ENCODE assay signal across 20 cellular contexts in genomic region chr9:93962041-93962440, GRCh38. TPM values are rescaled to one million over a fixed set of nuclear protein-coding genes. Genes with fewer than 3 reads are reported as not detected.
"Had no signal": no experiment of that assay in that cellular context is flagged by ENCODE, and none has a peak within 500 bp of the region (broad histone marks: within the 10 kb centered on the region; RNA-seq: fewer than 3 reads in every experiment).

No MANE protein-coding gene starts in this region.

- H3K4me1 ChIP-seq: foreskin keratinocyte had no signal

- H3K27ac Mint-ChIP-seq: immature natural killer cell, nephron, progenitor cell of endocrine pancreas had no signal

- DNase-seq: activated CD4-positive, alpha-beta T cell treated with anti-CD3 and anti-CD28 coated beads, Interleukin-2, amount 50 U/mL, for 4 hours; activated CD4-positive, CD25-positive, alpha-beta regulatory T cell treated with anti-CD3 and anti-CD28 coated beads, Interleukin-2, amount 50 U/mL, for 72 hours; activated naive CD4-positive, alpha-beta T cell treated with anti-CD3 and anti-CD28 coated beads, Interleukin-2, amount 50 U/mL, for 16 hours; activated T-cell treated with anti-CD3 and anti-CD28 coated beads for 4 hours; body of pancreas; foreskin keratinocyte; immature natural killer cell; stimulated activated CD4-positive, alpha-beta T cell treated with anti-CD3 and anti-CD28 coated beads, Interleukin-4, amount 100 ng/mL, for 24 hours; stimulated activated naive CD8-positive, alpha-beta T cell treated with anti-CD3 and anti-CD28 coated beads, Interleukin-15, Interleukin-2, amounts not matched to agents 100 U/mL and 50 U/mL, for 24 hours; T-helper 1 cell; T1000; testis; upper lobe of left lung had no signal

- H3K36me3 Mint-ChIP-seq: immature natural killer cell had no signal

- H3K36me3 ChIP-seq: esophagus muscularis mucosa, right atrium auricular region, upper lobe of left lung had no signal

- H3K9me3 ChIP-seq: body of pancreas, esophagus muscularis mucosa, right atrium auricular region, testis, upper lobe of left lung had no signal

- H3K9me3 Mint-ChIP-seq: immature natural killer cell had no signal

- H3K4me3 ChIP-seq: body of pancreas, esophagus muscularis mucosa, right atrium auricular region, skin epidermis, testis, upper lobe of left lung had no signal

RNA-seq across cellular contexts. Expression of gene BARX1, which starts 6.9 kb away (rescaled TPM):
- total RNA-seq: foreskin keratinocyte, lower leg skin, mesenteric fat pad, right atrium auricular region, upper lobe of left lung had no signal
